In genomic region chr1:103525114-103525606, GRCh38 we compare ENCODE assay signal across 8 cellular contexts. TPM values are rescaled to one million over a fixed set of nuclear protein-coding genes. Genes with fewer than 3 reads are reported as not detected.
A peak's percentile ranks its signal among the peaks of the same experiment; 100 is the strongest.
DNase-seq lines count a peak whose midpoint lies in the region; ATAC-seq, FAIRE-seq and TF ChIP-seq lines count a peak whose summit lies in the region.

No MANE protein-coding gene starts in this region.

- no peak overlapping the region for H3K9ac ChIP-seq in endothelial cell of umbilical vein (replicated peaks; ENCODE audit: extremely low read depth, insufficient read depth, low read length)

- H4K20me1 ChIP-seq in endothelial cell of umbilical vein (replicated peaks; ENCODE audit: control insufficient read depth, extremely low read depth, insufficient read depth, low read length): no peaks in the 10 kb centered on the region

- H3K4me3 Mint-ChIP-seq in activated CD4-positive, alpha-beta T cell treated with anti-CD3 and anti-CD28 coated beads, Interleukin-2, amount 10 ng/mL, durations not matched to agents 7 days and 5 days: peak overlapping the region; percentile 77

- peak overlapping the region; percentile 86 for H3K27ac Mint-ChIP-seq in activated CD4-positive, alpha-beta T cell treated with anti-CD3 and anti-CD28 coated beads, Interleukin-2, amount 10 ng/mL, durations not matched to agents 7 days and 5 days

- H3K27me3 Mint-ChIP-seq in activated CD4-positive, alpha-beta T cell treated with anti-CD3 and anti-CD28 coated beads, Interleukin-2, amount 10 ng/mL, durations not matched to agents 7 days and 5 days: peaks cover 7% of the 10 kb centered on the region

- peaks cover 43% of the 10 kb centered on the region for H3K4me1 Mint-ChIP-seq in activated CD4-positive, alpha-beta T cell treated with anti-CD3 and anti-CD28 coated beads, Interleukin-2, amount 10 ng/mL, durations not matched to agents 7 days and 5 days

- BruUV-seq in endothelial cell of umbilical vein (replicated peaks; lab: Mats Ljungman, UMichigan): no TSS peak

- WGBS in mesodermal cell (ENCODE audit: insufficient coverage in 2 of 2), 2 experiments: 71 to 85% methylated on average over 3 of the region's 34 CpGs

- H3K4me3 ChIP-seq in endothelial cell of umbilical vein (replicated peaks in 1 of 3; ENCODE audit: insufficient read depth in 1 of 3, low read depth in 1 of 3, low read length in 3 of 3) (peak overlapping the region in 1 of 3 experiments; percentile 60), mesodermal cell (ENCODE audit: extremely low read depth, insufficient read depth, low read length, poor library complexity, severe bottlenecking) (peak overlapping the region; percentile 28)

- POLR2A ChIA-PET in activated CD4-positive, alpha-beta T cell treated with anti-CD3 and anti-CD28 coated beads, Interleukin-2, amount 10 ng/mL, durations not matched to agents 7 days and 5 days (lab: Charles Lee): no interaction called here
- POLR2A ChIA-PET in endothelial cell of umbilical vein (lab: Charles Lee): no interaction called here

- dilution Hi-C loops in endothelial cell of umbilical vein (cut with MboI; ENCODE audit: extremely low pct_ligation_motif_present, low sequenced_read_pairs): no loop called here

- peak overlapping the region; percentile 84 for H3K4me2 ChIP-seq in endothelial cell of umbilical vein (ENCODE audit: insufficient read depth, low read length)

- FAIRE-seq in endothelial cell of umbilical vein (lab: Jason Lieb, UNC): no peak

- H3K9me3 Mint-ChIP-seq in activated CD4-positive, alpha-beta T cell treated with anti-CD3 and anti-CD28 coated beads, Interleukin-2, amount 10 ng/mL, durations not matched to agents 7 days and 5 days: no peaks in the 10 kb centered on the region

- ATAC-seq in GM21825 (IDR thresholded peaks at IDR 0.05; ENCODE audit: unreplicated experiment) (peak; percentile 51), SK-N-SH treated with all-trans-retinoic acid at 6 μM for 48 hours (peak; percentile 86)

- peaks cover 20% of the 10 kb centered on the region for H3K36me3 Mint-ChIP-seq in activated CD4-positive, alpha-beta T cell treated with anti-CD3 and anti-CD28 coated beads, Interleukin-2, amount 10 ng/mL, durations not matched to agents 7 days and 5 days (ENCODE audit: low read depth)

- intact Hi-C loops in endothelial cell of umbilical vein (cut with micrococcal nuclease): no loop called here

- no peak overlapping the region for H3K27ac ChIP-seq in endothelial cell of umbilical vein (ENCODE audit: insufficient read depth, low read depth, low read length)
- no peak overlapping the region for H3K27ac ChIP-seq in mesodermal cell (ENCODE audit: low read depth, low read length, severe bottlenecking)

- no peaks in the 10 kb centered on the region for H3K27me3 ChIP-seq in endothelial cell of umbilical vein (ENCODE audit: control insufficient read depth in 2 of 2, insufficient read depth in 2 of 2, low read length in 2 of 2)

- no peak for DNase-seq in activated CD4-positive, alpha-beta T cell treated with anti-CD3 and anti-CD28 coated beads, Interleukin-2, amount 10 ng/mL, durations not matched to agents 7 days and 5 days
- DNase-seq in activated CD4-positive, alpha-beta T cell treated with anti-CD3 and anti-CD28 coated beads, Interleukin-2, amount 50 U/mL, for 48 hours: no peak
- peak; percentile 31 for DNase-seq in HuH-7 (ENCODE audit: low spot score)
- peak; percentile 56 for DNase-seq in endothelial cell of umbilical vein (ENCODE audit: low read depth, low spot score)
- no peak for DNase-seq in occipital lobe (lab: John Stamatoyannopoulos, UW)

- peaks cover 34% of the 10 kb centered on the region for H3K79me2 ChIP-seq in endothelial cell of umbilical vein (ENCODE audit: control insufficient read depth, insufficient read depth, low read length)

- CTCF ChIA-PET in activated CD4-positive, alpha-beta T cell treated with anti-CD3 and anti-CD28 coated beads, Interleukin-2, amount 10 ng/mL, durations not matched to agents 7 days and 5 days (lab: Charles Lee): no interaction called here
- CTCF ChIA-PET in endothelial cell of umbilical vein (lab: Charles Lee): interaction anchor here (1.5 to 2.7 kb wide), 3 partner anchors 10 to 555 kb away, joined by 3 to 10 read pairs (median 9); no protein-coding TSS in a partner anchor

- H3K4me1 ChIP-seq in endothelial cell of umbilical vein (ENCODE audit: control insufficient read depth, extremely low read depth, insufficient read depth, low read length) (peaks cover 14% of the 10 kb centered on the region), mesodermal cell (ENCODE audit: control insufficient read depth, insufficient read depth, low read length, poor library complexity, severe bottlenecking) (no peaks in the 10 kb centered on the region)

- no peak for TF ChIP-seq CTCF in endothelial cell of umbilical vein (IDR thresholded peaks at IDR 0.05; ENCODE audit: extremely low read depth in 1 of 2, insufficient read depth in 1 of 2, low read depth in 1 of 2, low read length in 2 of 2)

- H2AFZ ChIP-seq in endothelial cell of umbilical vein (ENCODE audit: low read depth, low read length): peak overlapping the region; percentile 87

- H3K9me1 ChIP-seq in endothelial cell of umbilical vein (replicated peaks; ENCODE audit: control insufficient read depth, extremely low read depth, insufficient read depth, low read length): no peaks in the 10 kb centered on the region

- H3K9me3 ChIP-seq in endothelial cell of umbilical vein (replicated peaks; ENCODE audit: control insufficient read depth, insufficient read depth, low read length): no peaks in the 10 kb centered on the region
- no peaks in the 10 kb centered on the region for H3K9me3 ChIP-seq in mesodermal cell (ENCODE audit: control insufficient read depth, low read length)

- no peak for TF ChIP-seq POLR2A in endothelial cell of umbilical vein (IDR thresholded peaks at IDR 0.05; ENCODE audit: low read depth, low read length)

- peaks cover 0 to 2% of the 10 kb centered on the region in 2 experiments for H3K36me3 ChIP-seq in endothelial cell of umbilical vein (ENCODE audit: control insufficient read depth in 2 of 2, extremely low read depth in 1 of 2, insufficient read depth in 2 of 2, low read length in 2 of 2)
- peaks cover 15% of the 10 kb centered on the region for H3K36me3 ChIP-seq in mesodermal cell (ENCODE audit: control insufficient read depth, insufficient read depth, low read length)

TF ChIP-seq in endothelial cell of umbilical vein, 7 proteins besides CTCF, POLR2A, EP300 and RAD21:
- no peak for TF ChIP-seq POLR2AphosphoS5 (IDR thresholded peaks at IDR 0.05; ENCODE audit: insufficient read depth, low read depth, low read length)
- no peak for TF ChIP-seq JUN (IDR thresholded peaks at IDR 0.05; ENCODE audit: borderline replicate concordance, insufficient read depth, insufficient read length, low read depth)
- TF ChIP-seq, protein P1, sequence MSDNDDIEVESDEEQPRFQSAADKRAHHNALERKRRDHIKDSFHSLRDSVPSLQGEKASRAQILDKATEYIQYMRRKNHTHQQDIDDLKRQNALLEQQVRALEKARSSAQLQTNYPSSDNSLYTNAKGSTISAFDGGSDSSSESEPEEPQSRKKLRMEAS (IDR thresholded peaks at IDR 0.05; ENCODE audit: insufficient read depth, insufficient read length): no peak
- TF ChIP-seq EZH2 (IDR thresholded peaks at IDR 0.05; ENCODE audit: borderline replicate concordance, low read depth, low read length, severe bottlenecking): no peak
- no peak for TF ChIP-seq MYC (IDR thresholded peaks at IDR 0.05; ENCODE audit: low read depth, low read length)

RNA-seq across cellular contexts. Expression of gene RNPC3, which starts 0.3 kb away (rescaled TPM):
- 10 to 100 TPM; 28.3 to 38.5 TPM for total RNA-seq in activated CD4-positive, alpha-beta T cell treated with anti-CD3 and anti-CD28 coated beads, Interleukin-2, amount 10 ng/mL, durations not matched to agents 7 days and 5 days
- total RNA-seq in endothelial cell of umbilical vein (12.2 and 16.7 TPM in 2 replicates), occipital lobe (29.8 TPM)
- polyA plus RNA-seq in endothelial cell of umbilical vein: 9.2 and 11.5 TPM in 2 replicates
- polyA plus RNA-seq in endothelial cell of umbilical vein (2011; cell fraction: cytosol; rRNA removed): 6.6 and 8.4 TPM in 2 replicates
- polyA plus RNA-seq in endothelial cell of umbilical vein (2011; cell fraction: nucleus; rRNA removed): 61.3 and 63.1 TPM in 2 replicates
- 7.3 and 11.8 TPM in 2 replicates for polyA plus RNA-seq in endothelial cell of umbilical vein (2012)
- polyA minus RNA-seq in endothelial cell of umbilical vein: 14.3 and 17.4 TPM in 2 replicates
- polyA minus RNA-seq in endothelial cell of umbilical vein (2011; cell fraction: cytosol; rRNA and poly(A)+ RNA removed): 5.4 TPM
- polyA minus RNA-seq in endothelial cell of umbilical vein (2011; cell fraction: nucleus; rRNA and poly(A)+ RNA removed): 34.1 and 57.0 TPM in 2 replicates
- polyA plus RNA-seq in mesodermal cell (2013, experiment 1 of 2): 16.2 TPM
- 15.3 TPM for polyA plus RNA-seq in mesodermal cell (2013, experiment 2 of 2)

RNA-seq across cellular contexts. Expression of gene AMY2B, which starts 46.2 kb away (rescaled TPM):
- total RNA-seq in activated CD4-positive, alpha-beta T cell treated with anti-CD3 and anti-CD28 coated beads, Interleukin-2, amount 10 ng/mL, durations not matched to agents 7 days and 5 days: 10 to 100 TPM in 1 of 2 experiments, 1 to 10 TPM in 1; 8.5 to 10.6 TPM
- 1.2 and 1.8 TPM in 2 replicates for total RNA-seq in endothelial cell of umbilical vein
- 0.53 and 1.0 TPM in 2 replicates for polyA plus RNA-seq in endothelial cell of umbilical vein
- 0.05 and 0.13 TPM in 2 replicates for polyA plus RNA-seq in endothelial cell of umbilical vein (2011; cell fraction: cytosol; rRNA removed)
- polyA plus RNA-seq in endothelial cell of umbilical vein (2011; cell fraction: nucleus; rRNA removed): 7.5 and 8.7 TPM in 2 replicates
- 0.86 and 0.92 TPM in 2 replicates for polyA plus RNA-seq in endothelial cell of umbilical vein (2012)
- polyA minus RNA-seq in endothelial cell of umbilical vein: 0.38 and 0.56 TPM in 2 replicates
- not detected for polyA minus RNA-seq in endothelial cell of umbilical vein (2011; cell fraction: cytosol; rRNA and poly(A)+ RNA removed)
- 2.0 and 2.6 TPM in 2 replicates for polyA minus RNA-seq in endothelial cell of umbilical vein (2011; cell fraction: nucleus; rRNA and poly(A)+ RNA removed)
- 2.6 TPM for polyA plus RNA-seq in mesodermal cell (2013, experiment 1 of 2)
- 3.7 TPM for polyA plus RNA-seq in mesodermal cell (2013, experiment 2 of 2)
- 201 TPM for total RNA-seq in occipital lobe

Comparison
In these comparisons a context has a peak if more than half of its experiments do, and no peak if none do; other contexts are left out.
1. DNase-seq: peak in HuH-7 (single experiment) and endothelial cell of umbilical vein (single experiment); none in activated CD4-positive, alpha-beta T cell treated with anti-CD3 and anti-CD28 coated beads, Interleukin-2, amount 10 ng/mL, durations not matched to agents 7 days and 5 days (single experiment), activated CD4-positive, alpha-beta T cell treated with anti-CD3 and anti-CD28 coated beads, Interleukin-2, amount 50 U/mL, for 48 hours (0 of 2) and occipital lobe (single experiment).
2. RNA of gene AMY2B, which starts 46.2 kb away (total RNA-seq): 201 TPM in occipital lobe (single experiment); 8.5 to 10.6 TPM in activated CD4-positive, alpha-beta T cell treated with anti-CD3 and anti-CD28 coated beads, Interleukin-2, amount 10 ng/mL, durations not matched to agents 7 days and 5 days and 1.2 to 1.8 TPM in endothelial cell of umbilical vein; every median in the first group is over 10 times any median in the second.